In the genomic region with DNA sequence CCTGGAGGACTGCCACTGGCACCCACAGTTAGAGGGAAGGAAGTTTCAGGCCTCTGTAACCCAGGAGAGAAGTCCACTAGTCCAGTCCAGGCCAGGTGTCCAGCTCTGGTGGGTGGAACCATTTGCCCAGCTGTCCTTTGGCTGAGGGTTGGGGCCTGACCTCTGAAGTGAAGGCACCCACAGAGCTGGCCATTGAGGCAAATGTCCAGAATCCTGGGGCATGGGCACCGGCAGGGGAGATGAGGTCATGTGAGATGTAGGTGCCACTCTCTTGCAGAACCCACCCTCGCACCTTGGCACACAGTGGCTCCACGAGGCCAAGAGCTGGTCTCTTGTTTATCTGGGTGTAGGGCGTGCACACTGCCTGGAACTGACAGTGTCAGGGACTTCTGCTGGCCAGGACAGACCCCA, we compare ENCODE assay signal across 26 cellular contexts.
A peak's percentile ranks its signal among the peaks of the same experiment; 100 is the strongest.
DNase-seq lines count a peak whose midpoint lies in the region; ATAC-seq and TF ChIP-seq lines count a peak whose summit lies in the region.
"Had no signal": no experiment of that assay in that cellular context is flagged by ENCODE, and none has a peak within 500 bp of the region (broad histone marks: within the 10 kb centered on the region; RNA-seq: fewer than 3 reads in every experiment).

No MANE protein-coding gene starts in this region.

- ATAC-seq in RWPE2 (ENCODE audit: low read depth) (no peak), left lobe of liver (no peak), GM18909 (IDR thresholded peaks at IDR 0.05; ENCODE audit: poor library complexity, unreplicated experiment) (no peak)
- ATAC-seq: CD8-positive, alpha-beta T cell; natural killer cell; PC-3 had no signal

- TF ChIP-seq CTCF in DOHH2 (IDR thresholded peaks at IDR 0.05; ENCODE audit: low read depth, low read length, poor library complexity, severe bottlenecking): no peak
- no peak for TF ChIP-seq CTCF in RWPE2 (IDR thresholded peaks at IDR 0.05; ENCODE audit: poor library complexity, severe bottlenecking)

- peak; percentile 65 for DNase-seq in RWPE2 (ENCODE audit: low spot score)
- DNase-seq in left lobe of liver (ENCODE audit: low spot score): peak; percentile 42
- DNase-seq in stimulated activated CD8-positive, alpha-beta memory T cell treated with anti-CD3 and anti-CD28 coated beads, Interleukin-4, amount 100 ng/mL, for 48 hours: peak; percentile 19
- no peak for DNase-seq in activated T-cell treated with anti-CD3 and anti-CD28 coated beads, Interleukin-2, amount 50 U/mL, for 1 hour
- DNase-seq in inferior parietal cortex (ENCODE audit: extremely low spot score): no peak
- DNase-seq: activated CD4-positive, CD25-positive, alpha-beta regulatory T cell; activated naive CD4-positive, alpha-beta T cell treated with anti-CD3 and anti-CD28 coated beads, Interleukin-2, amount 50 U/mL, for 16 hours; anterior cingulate cortex; DMS153; GDM1; glutamatergic neuron; HCEC 1CT; Karpas-422; natural killer cell; NCI-H2171; NCI-H510A treated with DMSO at 0.1 percent for 48 hours; ovary; PC-3; SHP77 treated with DMSO at 0.1 percent for 48 hours; stimulated activated CD4-positive, alpha-beta T cell treated with anti-CD3 and anti-CD28 coated beads, Interleukin-4, amount 100 ng/mL, for 1 hour; stimulated activated naive CD4-positive, alpha-beta T cell treated with Interleukin-2 at 50 U/mL for 16 hours; thyroid gland had no signal

- H3K4me3 ChIP-seq in DOHH2 (ENCODE audit: low read length) (no peak overlapping the region), RWPE2 (ENCODE audit: severe bottlenecking) (no peak overlapping the region)
- H3K4me3 ChIP-seq: dorsolateral prefrontal cortex, ovary, thyroid gland had no signal

- H4K20me1 ChIP-seq in DOHH2 (ENCODE audit: control insufficient read depth, insufficient read depth, low read depth, low read length): no peaks in the 10 kb centered on the region

- no peaks in the 10 kb centered on the region for H3K79me2 ChIP-seq in DOHH2 (ENCODE audit: control insufficient read depth, low read length)

- H3K9me2 ChIP-seq in DOHH2 (replicated peaks; ENCODE audit: control insufficient read depth, low read length): no peaks in the 10 kb centered on the region

- peak overlapping the region; percentile 96 for H3K4me2 ChIP-seq in DOHH2 (ENCODE audit: low read length)

- H3K27ac ChIP-seq in DOHH2 (ENCODE audit: low read depth, low read length): no peak overlapping the region
- H3K27ac ChIP-seq in RWPE2 (ENCODE audit: poor library complexity, severe bottlenecking): no peak overlapping the region
- H3K27ac ChIP-seq: dorsolateral prefrontal cortex, ovary, thyroid gland had no signal

- no peaks in the 10 kb centered on the region for H3K36me3 ChIP-seq in DOHH2 (ENCODE audit: control insufficient read depth, low read length)
- no peaks in the 10 kb centered on the region for H3K36me3 ChIP-seq in RWPE2 (ENCODE audit: low read depth)
- H3K36me3 ChIP-seq: ovary, thyroid gland had no signal

- H3K27me3 ChIP-seq in DOHH2 (ENCODE audit: control insufficient read depth, low read length) (no peaks in the 10 kb centered on the region), RWPE2 (ENCODE audit: insufficient read depth, poor library complexity, severe bottlenecking) (no peaks in the 10 kb centered on the region)
- H3K27me3 ChIP-seq: ovary, thyroid gland had no signal

- peaks cover 5% of the 10 kb centered on the region; the same call in 1 of the 2 replicates for H3F3A ChIP-seq in DOHH2 (ENCODE audit: control insufficient read depth, insufficient read depth)

- H3K4me1 ChIP-seq in DOHH2 (ENCODE audit: control insufficient read depth, low read length) (peaks cover 74% of the 10 kb centered on the region), RWPE2 (ENCODE audit: insufficient read depth, poor library complexity, severe bottlenecking) (peaks cover 3% of the 10 kb centered on the region)

- H3K9me3 ChIP-seq in DOHH2 (ENCODE audit: control insufficient read depth, insufficient read depth, low read length) (no peaks in the 10 kb centered on the region), RWPE2 (ENCODE audit: severe bottlenecking) (no peaks in the 10 kb centered on the region)
- H3K9me3 ChIP-seq: ovary, thyroid gland had no signal

Comparison
In these comparisons a context has a peak if more than half of its experiments do, and no peak if none do; other contexts are left out.
1. DNase-seq: peak in RWPE2 (single experiment), left lobe of liver (single experiment) and stimulated activated CD8-positive, alpha-beta memory T cell treated with anti-CD3 and anti-CD28 coated beads, Interleukin-4, amount 100 ng/mL, for 48 hours (single experiment); none in activated T-cell treated with anti-CD3 and anti-CD28 coated beads, Interleukin-2, amount 50 U/mL, for 1 hour (single experiment) and inferior parietal cortex (single experiment).